In genomic region chr6:37938909-37939308, GRCh38 we compare ENCODE assay signal across 1 cellular context.
TF ChIP-seq lines count a peak whose summit lies in the region.

No MANE protein-coding gene starts in this region.

TF ChIP-seq in SK-N-SH, 30 proteins besides CTCF, POLR2A, EP300 and RAD21 (continued from another document):
- TF ChIP-seq PBX3 (IDR thresholded peaks at IDR 0.05) (no peak), TCF12 (IDR thresholded peaks at IDR 0.05) (no peak), TEAD4 (IDR thresholded peaks at IDR 0.05; ENCODE audit: borderline replicate concordance, insufficient read depth) (no peak), RCOR1 (IDR thresholded peaks at IDR 0.05; ENCODE audit: low read length) (no peak), POLR2AphosphoS5 (IDR thresholded peaks at IDR 0.05; ENCODE audit: low read depth, low read length) (no peak), SIN3A (IDR thresholded peaks at IDR 0.05; ENCODE audit: borderline replicate concordance, low read depth, low read length) (no peak), YY1 (IDR thresholded peaks at IDR 0.05; ENCODE audit: low read depth) (no peak)
